In the genomic region with DNA sequence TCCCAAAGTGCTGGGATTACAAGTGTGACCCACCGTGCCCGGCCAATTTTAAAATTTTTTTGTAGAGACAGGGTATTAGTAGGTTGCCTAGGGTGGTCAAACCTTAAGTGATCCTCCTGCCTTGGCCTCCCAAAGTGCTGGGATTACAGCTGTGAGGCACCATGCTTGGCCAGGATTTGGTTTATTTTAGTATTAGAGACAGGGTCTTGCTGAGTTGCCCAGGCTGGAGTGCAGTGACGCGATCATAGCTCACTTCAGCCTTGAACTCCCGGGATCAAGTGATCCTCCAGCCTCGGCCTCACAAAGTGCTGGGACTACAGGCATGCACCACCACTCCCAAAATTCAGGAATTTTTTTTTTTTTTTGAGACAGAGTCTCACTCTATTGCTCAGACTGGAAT, we compare ENCODE assay signal across 1 cellular context.
TF ChIP-seq lines count a peak whose summit lies in the region.

No MANE protein-coding gene starts in this region.

TF ChIP-seq in SK-N-SH treated with all-trans-retinoic acid at 6 μM for 48 hours, 23 proteins besides CTCF, POLR2A, EP300 and RAD21:
- TF ChIP-seq ISL1 (CRISPR knock-in tag; IDR thresholded peaks at IDR 0.05) (no peak), TCF4 (CRISPR knock-in tag; IDR thresholded peaks at IDR 0.05; ENCODE audit: borderline replicate concordance) (no peak), CSDC2 (CRISPR knock-in tag; IDR thresholded peaks at IDR 0.05) (no peak), SNAI2 (CRISPR knock-in tag; IDR thresholded peaks at IDR 0.05) (no peak), ZNF70 (CRISPR knock-in tag; IDR thresholded peaks at IDR 0.05) (no peak), TOX (CRISPR knock-in tag; IDR thresholded peaks at IDR 0.05; ENCODE audit: borderline replicate concordance) (no peak), ZFP3 (CRISPR knock-in tag; IDR thresholded peaks at IDR 0.05) (no peak), OSR1 (CRISPR knock-in tag; IDR thresholded peaks at IDR 0.05) (no peak), ESRRG (CRISPR knock-in tag; IDR thresholded peaks at IDR 0.05) (no peak), ZNF8 (CRISPR knock-in tag; IDR thresholded peaks at IDR 0.05) (no peak), RARB (CRISPR knock-in tag; IDR thresholded peaks at IDR 0.05) (no peak)
- TF ChIP-seq, protein P1, sequence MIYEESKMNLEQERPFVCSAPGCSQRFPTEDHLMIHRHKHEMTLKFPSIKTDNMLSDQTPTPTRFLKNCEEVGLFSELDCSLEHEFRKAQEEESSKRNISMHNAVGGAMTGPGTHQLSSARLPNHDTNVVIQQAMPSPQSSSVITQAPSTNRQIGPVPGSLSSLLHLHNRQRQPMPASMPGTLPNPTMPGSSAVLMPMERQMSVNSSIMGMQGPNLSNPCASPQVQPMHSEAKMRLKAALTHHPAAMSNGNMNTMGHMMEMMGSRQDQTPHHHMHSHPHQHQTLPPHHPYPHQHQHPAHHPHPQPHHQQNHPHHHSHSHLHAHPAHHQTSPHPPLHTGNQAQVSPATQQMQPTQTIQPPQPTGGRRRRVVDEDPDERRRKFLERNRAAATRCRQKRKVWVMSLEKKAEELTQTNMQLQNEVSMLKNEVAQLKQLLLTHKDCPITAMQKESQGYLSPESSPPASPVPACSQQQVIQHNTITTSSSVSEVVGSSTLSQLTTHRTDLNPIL (CRISPR knock-in tag; IDR thresholded peaks at IDR 0.05; ENCODE audit: low read depth), result no peak
- TF ChIP-seq, protein P2, sequence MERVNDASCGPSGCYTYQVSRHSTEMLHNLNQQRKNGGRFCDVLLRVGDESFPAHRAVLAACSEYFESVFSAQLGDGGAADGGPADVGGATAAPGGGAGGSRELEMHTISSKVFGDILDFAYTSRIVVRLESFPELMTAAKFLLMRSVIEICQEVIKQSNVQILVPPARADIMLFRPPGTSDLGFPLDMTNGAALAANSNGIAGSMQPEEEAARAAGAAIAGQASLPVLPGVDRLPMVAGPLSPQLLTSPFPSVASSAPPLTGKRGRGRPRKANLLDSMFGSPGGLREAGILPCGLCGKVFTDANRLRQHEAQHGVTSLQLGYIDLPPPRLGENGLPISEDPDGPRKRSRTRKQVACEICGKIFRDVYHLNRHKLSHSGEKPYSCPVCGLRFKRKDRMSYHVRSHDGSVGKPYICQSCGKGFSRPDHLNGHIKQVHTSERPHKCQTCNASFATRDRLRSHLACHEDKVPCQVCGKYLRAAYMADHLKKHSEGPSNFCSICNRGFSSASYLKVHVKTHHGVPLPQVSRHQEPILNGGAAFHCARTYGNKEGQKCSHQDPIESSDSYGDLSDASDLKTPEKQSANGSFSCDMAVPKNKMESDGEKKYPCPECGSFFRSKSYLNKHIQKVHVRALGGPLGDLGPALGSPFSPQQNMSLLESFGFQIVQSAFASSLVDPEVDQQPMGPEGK (CRISPR knock-in tag; IDR thresholded peaks at IDR 0.05; ENCODE audit: borderline replicate concordance), result no peak
- TF ChIP-seq, protein P3, sequence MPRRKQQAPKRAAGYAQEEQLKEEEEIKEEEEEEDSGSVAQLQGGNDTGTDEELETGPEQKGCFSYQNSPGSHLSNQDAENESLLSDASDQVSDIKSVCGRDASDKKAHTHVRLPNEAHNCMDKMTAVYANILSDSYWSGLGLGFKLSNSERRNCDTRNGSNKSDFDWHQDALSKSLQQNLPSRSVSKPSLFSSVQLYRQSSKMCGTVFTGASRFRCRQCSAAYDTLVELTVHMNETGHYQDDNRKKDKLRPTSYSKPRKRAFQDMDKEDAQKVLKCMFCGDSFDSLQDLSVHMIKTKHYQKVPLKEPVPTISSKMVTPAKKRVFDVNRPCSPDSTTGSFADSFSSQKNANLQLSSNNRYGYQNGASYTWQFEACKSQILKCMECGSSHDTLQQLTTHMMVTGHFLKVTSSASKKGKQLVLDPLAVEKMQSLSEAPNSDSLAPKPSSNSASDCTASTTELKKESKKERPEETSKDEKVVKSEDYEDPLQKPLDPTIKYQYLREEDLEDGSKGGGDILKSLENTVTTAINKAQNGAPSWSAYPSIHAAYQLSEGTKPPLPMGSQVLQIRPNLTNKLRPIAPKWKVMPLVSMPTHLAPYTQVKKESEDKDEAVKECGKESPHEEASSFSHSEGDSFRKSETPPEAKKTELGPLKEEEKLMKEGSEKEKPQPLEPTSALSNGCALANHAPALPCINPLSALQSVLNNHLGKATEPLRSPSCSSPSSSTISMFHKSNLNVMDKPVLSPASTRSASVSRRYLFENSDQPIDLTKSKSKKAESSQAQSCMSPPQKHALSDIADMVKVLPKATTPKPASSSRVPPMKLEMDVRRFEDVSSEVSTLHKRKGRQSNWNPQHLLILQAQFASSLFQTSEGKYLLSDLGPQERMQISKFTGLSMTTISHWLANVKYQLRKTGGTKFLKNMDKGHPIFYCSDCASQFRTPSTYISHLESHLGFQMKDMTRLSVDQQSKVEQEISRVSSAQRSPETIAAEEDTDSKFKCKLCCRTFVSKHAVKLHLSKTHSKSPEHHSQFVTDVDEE (CRISPR knock-in tag; IDR thresholded peaks at IDR 0.05), result no peak
TF ChIP-seq in SK-N-SH treated with all-trans-retinoic acid at 6 μM for 48 hours: peak in this region for 0.
